In the genomic region with DNA sequence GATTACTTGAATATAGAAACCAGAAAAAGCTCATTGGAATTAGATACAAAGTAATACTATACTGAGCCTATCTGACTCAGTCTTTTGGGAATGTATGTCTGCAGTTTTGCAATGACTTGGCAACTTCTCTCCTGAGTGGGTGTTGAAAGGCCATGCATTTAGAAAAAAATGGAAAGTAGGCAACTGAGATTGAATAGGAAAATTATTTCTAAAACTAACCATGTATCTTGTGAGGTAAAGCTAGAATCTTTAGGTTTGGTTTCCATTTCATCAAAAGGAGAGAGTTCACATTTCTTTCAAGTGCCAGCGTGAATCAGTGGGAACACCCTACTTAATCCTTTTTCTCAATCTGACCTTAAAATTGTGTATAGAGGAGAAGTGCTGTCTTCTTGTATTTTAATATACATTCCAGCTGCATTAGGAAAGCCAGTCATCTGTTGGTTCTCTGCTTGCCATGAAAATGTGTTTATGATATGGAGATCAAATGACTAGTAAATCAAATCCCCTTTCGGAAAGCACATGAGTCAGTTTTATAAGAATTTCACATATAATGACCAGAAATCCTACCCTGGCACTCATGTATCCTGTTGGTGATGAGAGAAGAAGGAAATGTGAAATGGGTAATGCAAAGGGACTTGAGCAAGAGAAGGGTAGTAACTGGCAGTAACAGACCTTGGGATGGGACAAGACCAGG, we compare ENCODE assay signal across 10 cellular contexts. TPM values are rescaled to one million over a fixed set of nuclear protein-coding genes. Genes with fewer than 3 reads are reported as not detected.
DNase-seq lines count a peak whose midpoint lies in the region; ATAC-seq, FAIRE-seq and TF ChIP-seq lines count a peak whose summit lies in the region.
"Had no signal": no experiment of that assay in that cellular context is flagged by ENCODE, and none has a peak within 500 bp of the region (broad histone marks: within the 10 kb centered on the region; RNA-seq: fewer than 3 reads in every experiment).

No MANE protein-coding gene starts in this region.

- no peak for TF ChIP-seq POLR2A in A549 (IDR thresholded peaks at IDR 0.05; ENCODE audit: low read length)

- FAIRE-seq in A549 (lab: Jason Lieb, UNC): peak; percentile 98
- FAIRE-seq: G401.6 had no signal

- H3K4me3 ChIP-seq in A549: no peak overlapping the region
- H3K4me3 ChIP-seq: GM23338 had no signal

- H3K4me1 ChIP-seq in A549: peaks cover 33% of the 10 kb centered on the region

- 31% methylated on average over 2 of the region's 2 CpGs for WGBS in A549 (ENCODE audit: missing lambda C conversion rate)

- H3K4me1 Mint-ChIP-seq in HFFc6 (ENCODE audit: low read depth) (peaks cover 48% of the 10 kb centered on the region), memory B cell (no peaks in the 10 kb centered on the region)
- H3K4me1 Mint-ChIP-seq: GM23338 had no signal

- peak; percentile 59 to 81 for DNase-seq in A549 (ENCODE audit: low read depth in 1 of 2, low spot score in 1 of 2)
- peak; percentile 91 for DNase-seq in HFFc6
- peak; percentile 69 for DNase-seq in brain pericyte (ENCODE audit: low read depth, low spot score)
- DNase-seq in memory B cell (ENCODE audit: low spot score in 2 of 2): no peak
- DNase-seq in NCI-H82 (lab: John Stamatoyannopoulos, UW): no peak
- no peak for DNase-seq in NCI-H524 treated with DMSO at 0.1 percent for 48 hours (lab: John Stamatoyannopoulos, UW)
- DNase-seq in HuH-7.5 (ENCODE audit: low spot score): no peak
- no peak for DNase-seq in KG1 (lab: John Stamatoyannopoulos, UW)

- H3K27me3 Mint-ChIP-seq in HFFc6 (ENCODE audit: insufficient read depth) (no peaks in the 10 kb centered on the region; the same call in 1 of the 2 replicates), memory B cell (no peaks in the 10 kb centered on the region)

- no peaks in the 10 kb centered on the region for H3K9me3 ChIP-seq in A549

- H3K36me3 Mint-ChIP-seq in HFFc6 (ENCODE audit: low read depth): peaks cover 60% of the 10 kb centered on the region
- H3K36me3 Mint-ChIP-seq in memory B cell: peaks cover 44% of the 10 kb centered on the region

- H3K4me2 ChIP-seq in A549: peak overlapping the region; percentile 68
- H3K4me2 ChIP-seq: GM23338 had no signal

- H3K9me3 Mint-ChIP-seq in HFFc6 (no peaks in the 10 kb centered on the region), memory B cell (no peaks in the 10 kb centered on the region)
- H3K9me3 Mint-ChIP-seq: GM23338 had no signal

- TF ChIP-seq CTCF in A549 (IDR thresholded peaks at IDR 0.05) (no peak), HFFc6 (IDR thresholded peaks at IDR 0.05) (no peak)

- TF ChIP-seq RAD21 in A549 (conservative IDR thresholded peaks at IDR 0.05 in 1 of 2, IDR thresholded peaks at IDR 0.05 in 1 of 2): no peak; a peak in 1 of 5 replicates

- POLR2A ChIA-PET in A549 (lab: Yijun Ruan, JAX): interaction anchor here (0.5 to 1.5 kb wide), 4 partner anchors 10 to 31 kb away, joined by 3 to 6 read pairs (median 4); partner anchors contain the start of gene NFX1

- CTCF ChIA-PET in A549 (lab: Yijun Ruan, JAX): interaction anchor here (0.6 to 1.7 kb wide), 9 partner anchors 10 to 223 kb away, joined by 3 to 12 read pairs (median 4); no protein-coding TSS in a partner anchor

- TF ChIP-seq EP300 in A549 (IDR thresholded peaks at IDR 0.05): peak in 1 of 2 experiments; percentile 44; a peak in 1 of 5 replicates

- peak overlapping the region; percentile 89 for H3K27ac Mint-ChIP-seq in HFFc6
- H3K27ac Mint-ChIP-seq in memory B cell: peak overlapping the region; percentile 33
- H3K27ac Mint-ChIP-seq: GM23338 had no signal

- H3K4me3 Mint-ChIP-seq in HFFc6: peak overlapping the region; percentile 68
- no peak overlapping the region for H3K4me3 Mint-ChIP-seq in memory B cell
- H3K4me3 Mint-ChIP-seq: GM23338 had no signal

- peak overlapping the region; percentile 80 to 87 for H3K27ac ChIP-seq in A549

- ATAC-seq in A549 (peak; percentile 90 to 91), memory B cell (ENCODE audit: low read depth) (no peak)
- ATAC-seq: GM23338 had no signal

TF ChIP-seq in A549, 52 proteins besides CTCF, POLR2A, EP300 and RAD21 (continues in another document):
- TF ChIP-seq ZC3H11A (IDR thresholded peaks at IDR 0.05): no peak
- no peak for TF ChIP-seq RFX5 (IDR thresholded peaks at IDR 0.05)
- TF ChIP-seq, protein P1, sequence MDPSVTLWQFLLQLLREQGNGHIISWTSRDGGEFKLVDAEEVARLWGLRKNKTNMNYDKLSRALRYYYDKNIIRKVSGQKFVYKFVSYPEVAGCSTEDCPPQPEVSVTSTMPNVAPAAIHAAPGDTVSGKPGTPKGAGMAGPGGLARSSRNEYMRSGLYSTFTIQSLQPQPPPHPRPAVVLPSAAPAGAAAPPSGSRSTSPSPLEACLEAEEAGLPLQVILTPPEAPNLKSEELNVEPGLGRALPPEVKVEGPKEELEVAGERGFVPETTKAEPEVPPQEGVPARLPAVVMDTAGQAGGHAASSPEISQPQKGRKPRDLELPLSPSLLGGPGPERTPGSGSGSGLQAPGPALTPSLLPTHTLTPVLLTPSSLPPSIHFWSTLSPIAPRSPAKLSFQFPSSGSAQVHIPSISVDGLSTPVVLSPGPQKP (IDR thresholded peaks at IDR 0.05; ENCODE audit: low read depth, low read length): no peak
- TF ChIP-seq SREBF2 (IDR thresholded peaks at IDR 0.05): no peak
- TF ChIP-seq BCL3 (IDR thresholded peaks at IDR 0.05): peak; percentile 47; the same call in 1 of the 3 replicates
- TF ChIP-seq NFE2L2 (conservative IDR thresholded peaks at IDR 0.05; ENCODE audit: low read length): peak; percentile 89
- TF ChIP-seq RARB (CRISPR knock-in tag; IDR thresholded peaks at IDR 0.05): no peak
- no peak for TF ChIP-seq KDM5A (IDR thresholded peaks at IDR 0.05)
- TF ChIP-seq, protein P2, sequence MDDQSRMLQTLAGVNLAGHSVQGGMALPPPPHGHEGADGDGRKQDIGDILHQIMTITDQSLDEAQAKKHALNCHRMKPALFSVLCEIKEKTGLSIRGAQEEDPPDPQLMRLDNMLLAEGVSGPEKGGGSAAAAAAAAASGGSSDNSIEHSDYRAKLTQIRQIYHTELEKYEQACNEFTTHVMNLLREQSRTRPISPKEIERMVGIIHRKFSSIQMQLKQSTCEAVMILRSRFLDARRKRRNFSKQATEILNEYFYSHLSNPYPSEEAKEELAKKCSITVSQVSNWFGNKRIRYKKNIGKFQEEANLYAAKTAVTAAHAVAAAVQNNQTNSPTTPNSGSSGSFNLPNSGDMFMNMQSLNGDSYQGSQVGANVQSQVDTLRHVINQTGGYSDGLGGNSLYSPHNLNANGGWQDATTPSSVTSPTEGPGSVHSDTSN (IDR thresholded peaks at IDR 0.05): no peak
- TF ChIP-seq HDAC2 (IDR thresholded peaks at IDR 0.05): no peak
- peak; percentile 20; the same call in 1 of the 2 replicates for TF ChIP-seq HOXB13 (CRISPR knock-in tag; IDR thresholded peaks at IDR 0.05; ENCODE audit: low read depth)
- TF ChIP-seq CBX8 (IDR thresholded peaks at IDR 0.05): no peak
- TF ChIP-seq BHLHE40 (IDR thresholded peaks at IDR 0.05; ENCODE audit: low read depth, low read length): no peak
- TF ChIP-seq HEYL (CRISPR knock-in tag; IDR thresholded peaks at IDR 0.05): no peak
- 0 out of 2 replicates have a peak, but pooled peaks have one; percentile 12 for TF ChIP-seq ESRRA (IDR thresholded peaks at IDR 0.05; ENCODE audit: borderline replicate concordance, low read length)
- no peak for TF ChIP-seq EHF (CRISPR knock-in tag; IDR thresholded peaks at IDR 0.05)
- peak; percentile 63 for TF ChIP-seq FOSL2 (IDR thresholded peaks at IDR 0.05)
- peak; percentile 91 for TF ChIP-seq FOSL2 (CRISPR knock-in tag; IDR thresholded peaks at IDR 0.05)
- no peak for TF ChIP-seq FOSB (CRISPR knock-in tag; IDR thresholded peaks at IDR 0.05)
- peak; percentile 68; the same call in 1 of the 2 replicates for TF ChIP-seq GATA3 (IDR thresholded peaks at IDR 0.05; ENCODE audit: borderline replicate concordance)
- TF ChIP-seq JUN (IDR thresholded peaks at IDR 0.05): peak; percentile 67 to 78; a peak in 3 of 5 replicates
- no peak for TF ChIP-seq ZSCAN20 (CRISPR knock-in tag; IDR thresholded peaks at IDR 0.05)
- TF ChIP-seq EHMT2 (IDR thresholded peaks at IDR 0.05; ENCODE audit: low read depth): no peak

RNA-seq across cellular contexts. Expression of gene NFX1, which starts 30.4 kb away (rescaled TPM):
- polyA plus RNA-seq in A549 (2011; rRNA removed) (41.1 and 41.2 TPM in 2 replicates), A549 (2017; fragmentation: RNase III; extraction: RNeasy Plus Mini Kit Qiagen cat#74134 plus additional on column Dnase treatment) (23.6 to 25.0 TPM (median 24.8 TPM) in 3 replicates)
- 20.7 and 21.0 TPM in 2 replicates for polyA plus RNA-seq in A549 (2012; cell fraction: cytosol; rRNA removed)
- polyA plus RNA-seq in A549 (2012; cell fraction: nucleus; rRNA removed): 37.4 and 41.3 TPM in 2 replicates
- 76.4 and 88.5 TPM in 2 replicates for polyA minus RNA-seq in A549 (2011; rRNA and poly(A)+ RNA removed)
- total RNA-seq in HFFc6 (2021; fragmentation: NEBNext Ultra II Directional; extraction: Animal tissue kit (Norgen Biotek cat#: 25700)): 10 to 100 TPM; 25.7 to 28.0 (median 27.8) TPM

RNA-seq across cellular contexts. Expression of gene CHMP5, which starts 55.9 kb away (rescaled TPM):
- polyA plus RNA-seq in A549 (2011; rRNA removed): 108 and 187 TPM in 2 replicates
- polyA plus RNA-seq in A549 (2012; cell fraction: cytosol; rRNA removed): 38.7 and 48.0 TPM in 2 replicates
- polyA plus RNA-seq in A549 (2012; cell fraction: nucleus; rRNA removed): 13.9 and 21.7 TPM in 2 replicates
- polyA plus RNA-seq in A549 (2017; fragmentation: RNase III; extraction: RNeasy Plus Mini Kit Qiagen cat#74134 plus additional on column Dnase treatment): 99.8 to 119 TPM (median 108 TPM) in 3 replicates
- polyA minus RNA-seq in A549 (2011; rRNA and poly(A)+ RNA removed): 15.3 and 16.9 TPM in 2 replicates
- 10 to 100 TPM; 75.5 to 90.2 (median 78.8) TPM for total RNA-seq in HFFc6 (2021; fragmentation: NEBNext Ultra II Directional; extraction: Animal tissue kit (Norgen Biotek cat#: 25700))

RNA-seq across cellular contexts. Expression of gene BAG1, which starts 56.2 kb away (rescaled TPM):
- 51.9 and 86.9 TPM in 2 replicates for polyA plus RNA-seq in A549 (2011; rRNA removed)
- polyA plus RNA-seq in A549 (2012; cell fraction: cytosol; rRNA removed): 53.7 and 75.5 TPM in 2 replicates
- polyA plus RNA-seq in A549 (2012; cell fraction: nucleus; rRNA removed): 34.3 and 62.2 TPM in 2 replicates
- polyA plus RNA-seq in A549 (2017; fragmentation: RNase III; extraction: RNeasy Plus Mini Kit Qiagen cat#74134 plus additional on column Dnase treatment): 62.4 to 73.0 TPM (median 64.3 TPM) in 3 replicates
- polyA minus RNA-seq in A549 (2011; rRNA and poly(A)+ RNA removed): 27.6 and 27.8 TPM in 2 replicates
- 10 to 100 TPM; 22.5 to 31.3 (median 27.6) TPM for total RNA-seq in HFFc6 (2021; fragmentation: NEBNext Ultra II Directional; extraction: Animal tissue kit (Norgen Biotek cat#: 25700))

Comparison
In these comparisons a context has a peak if more than half of its experiments do, and no peak if none do; other contexts are left out.
1. DNase-seq: peak in A549 (2 of 2), HFFc6 (single experiment) and brain pericyte (single experiment); none in memory B cell (0 of 2), NCI-H82 (single experiment), NCI-H524 treated with DMSO at 0.1 percent for 48 hours (single experiment), HuH-7.5 (single experiment) and KG1 (single experiment).